In genomic region chr13:73984949-73985691, GRCh38 we compare ENCODE assay signal across 10 cellular contexts.
DNase-seq lines count a peak whose midpoint lies in the region; ATAC-seq, FAIRE-seq and TF ChIP-seq lines count a peak whose summit lies in the region.
"Had no signal": no experiment of that assay in that cellular context is flagged by ENCODE, and none has a peak within 500 bp of the region (broad histone marks: within the 10 kb centered on the region; RNA-seq: fewer than 3 reads in every experiment).

No MANE protein-coding gene starts in this region.

- TF ChIP-seq POLR2A in GM12892 (IDR thresholded peaks at IDR 0.05; ENCODE audit: low read depth, low read length): no peak

- no peak for FAIRE-seq in GM12892 (lab: Jason Lieb, UNC)

- TF ChIP-seq CTCF in left ventricle myocardium inferior (IDR thresholded peaks at IDR 0.05; ENCODE audit: borderline replicate concordance): no peak
- TF ChIP-seq CTCF in osteoblast (IDR thresholded peaks at IDR 0.05; ENCODE audit: extremely low read depth, low read depth, low read length): no peak

- H3K27me3 ChIP-seq in left ventricle myocardium inferior (ENCODE audit: low read depth): no peaks in the 10 kb centered on the region
- H3K27me3 ChIP-seq in osteoblast (ENCODE audit: insufficient read depth, low read length): no peaks in the 10 kb centered on the region

- H3K79me2 ChIP-seq in osteoblast (ENCODE audit: insufficient read depth, low read length): peaks cover 91% of the 10 kb centered on the region

- no peak overlapping the region for H2AFZ ChIP-seq in osteoblast (ENCODE audit: low read length)

- H3K4me1 ChIP-seq in left ventricle myocardium inferior: peaks cover 72% of the 10 kb centered on the region
- peaks cover 5% of the 10 kb centered on the region for H3K4me1 ChIP-seq in osteoblast (ENCODE audit: insufficient read depth, low read length)
- H3K4me1 ChIP-seq: prostate gland had no signal

- H3K36me3 ChIP-seq in left ventricle myocardium inferior (no peaks in the 10 kb centered on the region), osteoblast (ENCODE audit: insufficient read depth, low read length) (peaks cover 9% of the 10 kb centered on the region)
- H3K36me3 ChIP-seq: prostate gland had no signal

- H3K27ac ChIP-seq in left ventricle myocardium inferior (replicated peaks): no peak overlapping the region
- H3K27ac ChIP-seq in osteoblast (ENCODE audit: low read depth, low read length): no peak overlapping the region
- H3K27ac ChIP-seq: prostate gland had no signal

- H3K4me3 ChIP-seq in left ventricle myocardium inferior (no peak overlapping the region), osteoblast (ENCODE audit: insufficient read depth, low read length) (no peak overlapping the region)
- H3K4me3 ChIP-seq: prostate gland had no signal

- intact Hi-C loops in left ventricle myocardium inferior (cut with micrococcal nuclease): no loop called here

- ATAC-seq in HG02870 (IDR thresholded peaks at IDR 0.05; ENCODE audit: unreplicated experiment): no peak
- ATAC-seq: HCT116 had no signal

- peak; percentile 94 for DNase-seq in NCI-H69 (lab: John Stamatoyannopoulos, UW)
- DNase-seq in activated CD8-positive, alpha-beta memory T cell treated with anti-CD3 and anti-CD28 coated beads for 4 hours (ENCODE audit: low read depth in 2 of 2): peak; percentile 44 to 72
- peak; percentile 17 for DNase-seq in left ventricle myocardium inferior
- peak; percentile 34 for DNase-seq in stimulated activated CD8-positive, alpha-beta memory T cell treated with anti-CD3 and anti-CD28 coated beads, Interleukin-15, amount 100 ng/mL, for 1 hour (ENCODE audit: low read depth)
- DNase-seq in NCI-H2107 treated with DMSO at 0.1 percent for 48 hours (lab: John Stamatoyannopoulos, UW; ENCODE audit: unreplicated experiment): no peak
- no peak for DNase-seq in GM12892 (ENCODE audit: insufficient read length)
- no peak for DNase-seq in osteoblast (ENCODE audit: insufficient read length, low spot score, missing footprints)

- H3K4me2 ChIP-seq in osteoblast (ENCODE audit: insufficient read depth, low read length): no peak overlapping the region

- H3K9me3 ChIP-seq in left ventricle myocardium inferior (replicated peaks) (no peaks in the 10 kb centered on the region), osteoblast (ENCODE audit: low read depth, low read length) (no peaks in the 10 kb centered on the region)
- H3K9me3 ChIP-seq: prostate gland had no signal

- H4K20me1 ChIP-seq in osteoblast (ENCODE audit: insufficient read depth, low read length): peaks cover 25% of the 10 kb centered on the region

Comparison
In these comparisons a context has a peak if more than half of its experiments do, and no peak if none do; other contexts are left out.
1. DNase-seq: peak in NCI-H69 (single experiment), activated CD8-positive, alpha-beta memory T cell treated with anti-CD3 and anti-CD28 coated beads for 4 hours (2 of 2), left ventricle myocardium inferior (single experiment) and stimulated activated CD8-positive, alpha-beta memory T cell treated with anti-CD3 and anti-CD28 coated beads, Interleukin-15, amount 100 ng/mL, for 1 hour (single experiment); none in NCI-H2107 treated with DMSO at 0.1 percent for 48 hours (single experiment), GM12892 (single experiment) and osteoblast (single experiment).